8 cellular contexts compared by ENCODE assay signal in the genomic region with DNA sequence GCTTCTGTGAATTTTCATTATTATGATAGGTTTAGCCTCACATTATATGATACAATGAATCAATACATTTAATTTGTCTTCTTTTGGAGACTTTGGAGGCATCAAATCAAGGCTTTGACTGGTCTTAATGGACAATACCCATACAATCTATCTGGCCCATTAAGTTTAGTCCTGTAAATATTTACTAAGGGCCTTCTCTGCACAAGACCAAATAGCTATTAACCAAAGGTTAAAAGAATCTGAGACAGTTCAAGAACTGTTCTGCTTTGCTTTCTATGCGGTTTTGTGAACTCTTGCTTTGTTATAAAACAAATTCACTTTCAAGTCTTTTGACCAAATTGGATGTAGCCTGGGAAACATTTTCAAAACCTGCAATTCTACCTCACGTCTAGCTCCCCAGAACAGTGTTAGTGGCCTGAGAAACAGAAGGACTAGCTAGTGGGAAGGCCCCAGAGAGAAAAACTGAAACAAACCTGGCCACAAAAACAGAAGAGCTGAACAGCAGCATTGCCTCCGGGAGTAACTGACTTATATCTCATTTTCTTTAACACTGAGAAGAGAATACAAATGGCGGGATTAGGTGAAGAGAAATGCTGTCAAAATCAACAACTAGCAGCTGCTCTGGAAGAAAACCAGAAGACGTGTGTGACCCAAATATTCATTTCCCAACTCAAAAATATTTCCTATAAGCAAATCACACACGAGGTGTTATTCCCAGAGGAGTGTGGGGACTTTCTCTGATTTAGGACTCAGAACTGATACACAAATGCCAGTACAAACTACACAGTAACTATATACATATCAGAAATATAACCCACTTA.
DNase-seq lines count a peak whose midpoint lies in the region; ATAC-seq and TF ChIP-seq lines count a peak whose summit lies in the region.

No MANE protein-coding gene starts in this region.

- H4K20me1 ChIP-seq in DOHH2 (ENCODE audit: control insufficient read depth, insufficient read depth, low read depth, low read length) = no peaks in the 10 kb centered on the region

- H3K9ac ChIP-seq in duodenal mucosa (ENCODE audit: low read depth in 1 of 2, low read length in 2 of 2) = peak overlapping the region; percentile 49 to 75

- peaks cover 25% of the 10 kb centered on the region for H3K79me2 ChIP-seq in DOHH2 (ENCODE audit: control insufficient read depth, low read length)

- no peak for TF ChIP-seq CTCF in DOHH2 (IDR thresholded peaks at IDR 0.05; ENCODE audit: low read depth, low read length, poor library complexity, severe bottlenecking)
- no peak for TF ChIP-seq CTCF in NB4 (IDR thresholded peaks at IDR 0.05; ENCODE audit: low read depth, low read length)
- TF ChIP-seq CTCF in neutrophil (IDR thresholded peaks at IDR 0.05) = no peak

- H3K4me3 ChIP-seq in DOHH2 (ENCODE audit: low read length) = peak overlapping the region; percentile 82
- H3K4me3 ChIP-seq in NB4 (ENCODE audit: low read depth, low read length) = peak overlapping the region; percentile 26
- H3K4me3 ChIP-seq in duodenal mucosa (ENCODE audit: low read depth in 1 of 2, low read length in 2 of 2) = peak overlapping the region; percentile 57 to 66
- H3K4me3 ChIP-seq in neutrophil (ENCODE audit: low read depth in 1 of 2, low read length in 1 of 2) = peak overlapping the region; percentile 75 to 79

- peak; percentile 54 for ATAC-seq in GM21515 (IDR thresholded peaks at IDR 0.05; ENCODE audit: unreplicated experiment)

- H3F3A ChIP-seq in DOHH2 (ENCODE audit: control insufficient read depth, insufficient read depth) = peaks cover 19% of the 10 kb centered on the region

- TF ChIP-seq POLR2A in NB4 (IDR thresholded peaks at IDR 0.05; ENCODE audit: extremely low read depth, insufficient read length) = no peak

- DNase-seq in NB4 (ENCODE audit: low read depth) = peak; percentile 20
- DNase-seq in HPDE6-E6E7 (ENCODE audit: extremely low spot score) = no peak
- no peak for DNase-seq in LoVo (ENCODE audit: low spot score)
- no peak for DNase-seq in NCI-H2107 treated with DMSO at 0.1 percent for 48 hours (lab: John Stamatoyannopoulos, UW; ENCODE audit: unreplicated experiment)

- H3K27me3 ChIP-seq in DOHH2 (ENCODE audit: control insufficient read depth, low read length) = no peaks in the 10 kb centered on the region
- no peaks in the 10 kb centered on the region for H3K27me3 ChIP-seq in duodenal mucosa (ENCODE audit: control insufficient read depth in 1 of 2, insufficient read depth in 2 of 2, low read length in 2 of 2)
- no peaks in the 10 kb centered on the region for H3K27me3 ChIP-seq in neutrophil

- H3K9me3 ChIP-seq in DOHH2 (ENCODE audit: control insufficient read depth, insufficient read depth, low read length) (peaks cover 18% of the 10 kb centered on the region), duodenal mucosa (ENCODE audit: control insufficient read depth in 1 of 2, low read length in 2 of 2) (peaks cover 2 to 4% of the 10 kb centered on the region in 2 donors), neutrophil (no peaks in the 10 kb centered on the region)

- H3K36me3 ChIP-seq in DOHH2 (ENCODE audit: control insufficient read depth, low read length) = peaks cover 52% of the 10 kb centered on the region
- peaks cover 13% of the 10 kb centered on the region in 2 donors for H3K36me3 ChIP-seq in duodenal mucosa (ENCODE audit: control insufficient read depth in 1 of 2, insufficient read depth in 2 of 2, low read length in 2 of 2)
- peaks cover 43% of the 10 kb centered on the region for H3K36me3 ChIP-seq in neutrophil

- no peaks in the 10 kb centered on the region for H3K9me2 ChIP-seq in DOHH2 (replicated peaks; ENCODE audit: control insufficient read depth, low read length)

- peaks cover 36% of the 10 kb centered on the region for H3K4me1 ChIP-seq in DOHH2 (ENCODE audit: control insufficient read depth, low read length)
- peaks cover 15 to 21% of the 10 kb centered on the region in 2 donors for H3K4me1 ChIP-seq in duodenal mucosa (ENCODE audit: control insufficient read depth in 1 of 2, insufficient read depth in 2 of 2, low read length in 2 of 2)
- peaks cover 65 to 68% of the 10 kb centered on the region in 2 experiments for H3K4me1 ChIP-seq in neutrophil (ENCODE audit: control insufficient read depth in 1 of 2, insufficient read depth in 1 of 2, low read depth in 1 of 2, low read length in 1 of 2)

- H3K4me2 ChIP-seq in DOHH2 (ENCODE audit: low read length) = peak overlapping the region; percentile 95

- H3K27ac ChIP-seq in DOHH2 (ENCODE audit: low read depth, low read length) = peak overlapping the region; percentile 94
- H3K27ac ChIP-seq in duodenal mucosa (ENCODE audit: low read depth, low read length) = peak overlapping the region; percentile 34
- H3K27ac ChIP-seq in neutrophil = peak overlapping the region; percentile 92

Comparison
In these comparisons a context has a peak if more than half of its experiments do, and no peak if none do; other contexts are left out.
1. H3K27ac ChIP-seq: peak in every context shown above with its lines; median percentile 94 in DOHH2; 92 in neutrophil; 34 in duodenal mucosa.
2. H3K4me3 ChIP-seq: peak in every context shown above with its lines; median percentile 82 in DOHH2; 77 in neutrophil; 62 in duodenal mucosa; 26 in NB4.